28 cellular contexts compared by ENCODE assay signal in the genomic region with DNA sequence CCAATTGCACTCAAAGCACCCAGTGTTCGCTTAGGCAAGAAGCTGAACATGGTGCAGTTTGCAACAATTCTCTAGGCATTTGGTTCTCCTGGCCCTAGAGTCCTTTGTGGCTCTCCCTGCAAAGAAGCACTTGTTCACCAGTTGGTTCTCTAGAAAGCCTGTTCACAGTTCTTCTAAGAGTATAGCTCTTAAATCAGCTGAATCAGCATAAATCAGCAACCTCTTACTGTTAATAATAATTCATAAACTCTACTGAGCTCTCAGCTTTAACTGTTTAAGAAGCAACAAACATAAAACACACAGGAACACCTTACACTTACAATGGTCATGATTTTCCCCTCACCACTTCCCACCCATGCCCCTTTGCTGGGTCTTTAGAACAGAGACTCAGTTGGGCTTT.
"Had no signal": no experiment of that assay in that cellular context is flagged by ENCODE, and none has a peak within 500 bp of the region (broad histone marks: within the 10 kb centered on the region; RNA-seq: fewer than 3 reads in every experiment).

No MANE protein-coding gene starts in this region.

- H3K9me3 Mint-ChIP-seq: activated naive CD4-positive, alpha-beta T cell treated with anti-CD3 and anti-CD28 coated beads, Interleukin-2, amount 50 U/mL, for 72 hours; activated T-cell treated with anti-CD3 and anti-CD28 coated beads, Interleukin-2, amount 50 U/mL, for 72 hours; effector memory CD8-positive, alpha-beta T cell; memory B cell had no signal

- H3K36me3 ChIP-seq: cardiac muscle cell, heart left ventricle, ovary, right atrium auricular region, transverse colon had no signal

- DNase-seq: activated CD4-positive, alpha-beta T cell treated with anti-CD3 and anti-CD28 coated beads for 4 hours; activated CD4-positive, alpha-beta T cell treated with anti-CD3 and anti-CD28 coated beads, Interleukin-2, amount 50 U/mL, for 4 hours; activated CD4-positive, CD25-positive, alpha-beta regulatory T cell; activated naive CD4-positive, alpha-beta T cell; activated T-cell treated with anti-CD3 and anti-CD28 coated beads for 4 hours; activated T-cell treated with anti-CD3 and anti-CD28 coated beads, Interleukin-2, amount 50 U/mL, for 72 hours; aorta; cerebellar nuclear complex; effector memory CD8-positive, alpha-beta T cell; erythroblast; heart left ventricle; hypothalamus; immature natural killer cell; midbrain; naive thymus-derived CD4-positive, alpha-beta T cell; ovary; stimulated activated CD4-positive, alpha-beta T cell treated with anti-CD3 and anti-CD28 coated beads, Interleukin-2, amount 100 ng/mL, for 48 hours; stimulated activated naive CD4-positive, alpha-beta T cell treated with Interleukin-2 at 50 U/mL for 16 hours; T-helper 2 cell; testis; transverse colon had no signal

- H3K4me3 Mint-ChIP-seq: activated T-cell treated with anti-CD3 and anti-CD28 coated beads, Interleukin-2, amount 50 U/mL, for 72 hours; effector memory CD8-positive, alpha-beta T cell; immature natural killer cell; memory B cell; naive thymus-derived CD4-positive, alpha-beta T cell had no signal

- H3K36me3 Mint-ChIP-seq: activated naive CD4-positive, alpha-beta T cell treated with anti-CD3 and anti-CD28 coated beads, Interleukin-2, amount 50 U/mL, for 72 hours; immature natural killer cell; memory B cell had no signal

- H3K27me3 ChIP-seq: body of pancreas, cardiac muscle cell, foreskin keratinocyte, heart left ventricle, ovary, right atrium auricular region, testis, transverse colon had no signal

- H3K9me3 ChIP-seq: body of pancreas, heart left ventricle, ovary, right atrium auricular region, testis, transverse colon had no signal

- H3K4me1 ChIP-seq: body of pancreas, heart left ventricle, right atrium auricular region, testis, transverse colon had no signal

- H3K27ac Mint-ChIP-seq: activated naive CD4-positive, alpha-beta T cell treated with anti-CD3 and anti-CD28 coated beads, Interleukin-2, amount 50 U/mL, for 72 hours; activated T-cell treated with anti-CD3 and anti-CD28 coated beads, Interleukin-2, amount 50 U/mL, for 72 hours; effector memory CD8-positive, alpha-beta T cell; immature natural killer cell; memory B cell; naive thymus-derived CD4-positive, alpha-beta T cell had no signal

- ATAC-seq: activated naive CD4-positive, alpha-beta T cell treated with anti-CD3 and anti-CD28 coated beads, Interleukin-2, amount 50 U/mL, for 72 hours; activated T-cell treated with anti-CD3 and anti-CD28 coated beads, Interleukin-2, amount 50 U/mL, for 72 hours; body of pancreas; effector memory CD8-positive, alpha-beta T cell; heart left ventricle; naive thymus-derived CD4-positive, alpha-beta T cell had no signal

- H3K4me3 ChIP-seq: body of pancreas, cardiac muscle cell, coronary artery, heart left ventricle, ovary, right atrium auricular region, testis, transverse colon had no signal

- H3K4me1 Mint-ChIP-seq: immature natural killer cell; memory B cell; naive thymus-derived CD4-positive, alpha-beta T cell had no signal

- H3K27ac ChIP-seq: body of pancreas, cardiac muscle cell, coronary artery, heart left ventricle, ovary, right atrium auricular region, testis, transverse colon had no signal
